Comparison of ENCODE assay signal across 1 cellular context in genomic region chr1:31415658-31416057, GRCh38.
TF ChIP-seq lines count a peak whose summit lies in the region.

No MANE protein-coding gene starts in this region.

TF ChIP-seq in WTC11, 78 proteins besides CTCF, POLR2A, EP300 and RAD21 (continued from another document):
- no peak for TF ChIP-seq ARID4B (CRISPR knock-in tag; IDR thresholded peaks at IDR 0.05; ENCODE audit: borderline replicate concordance)
- TF ChIP-seq GABPB1 (CRISPR knock-in tag; IDR thresholded peaks at IDR 0.05): no peak
- TF ChIP-seq ZNF219 (CRISPR knock-in tag; IDR thresholded peaks at IDR 0.05; ENCODE audit: borderline replicate concordance): no peak
- TF ChIP-seq ETV6 (CRISPR knock-in tag; IDR thresholded peaks at IDR 0.05): no peak
- TF ChIP-seq CREM (CRISPR knock-in tag; IDR thresholded peaks at IDR 0.05): no peak
- no peak for TF ChIP-seq EMX1 (CRISPR knock-in tag; IDR thresholded peaks at IDR 0.05)
- TF ChIP-seq NR3C1 (CRISPR knock-in tag; conservative IDR thresholded peaks at IDR 0.05; ENCODE audit: low read depth): no peak
- TF ChIP-seq SMAD3 (CRISPR knock-in tag; IDR thresholded peaks at IDR 0.05; ENCODE audit: borderline replicate concordance): no peak
- TF ChIP-seq, protein P1, sequence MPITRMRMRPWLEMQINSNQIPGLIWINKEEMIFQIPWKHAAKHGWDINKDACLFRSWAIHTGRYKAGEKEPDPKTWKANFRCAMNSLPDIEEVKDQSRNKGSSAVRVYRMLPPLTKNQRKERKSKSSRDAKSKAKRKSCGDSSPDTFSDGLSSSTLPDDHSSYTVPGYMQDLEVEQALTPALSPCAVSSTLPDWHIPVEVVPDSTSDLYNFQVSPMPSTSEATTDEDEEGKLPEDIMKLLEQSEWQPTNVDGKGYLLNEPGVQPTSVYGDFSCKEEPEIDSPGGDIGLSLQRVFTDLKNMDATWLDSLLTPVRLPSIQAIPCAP (CRISPR knock-in tag; IDR thresholded peaks at IDR 0.05): no peak
- TF ChIP-seq ATF6 (CRISPR knock-in tag; IDR thresholded peaks at IDR 0.05): no peak
- TF ChIP-seq, protein P2, sequence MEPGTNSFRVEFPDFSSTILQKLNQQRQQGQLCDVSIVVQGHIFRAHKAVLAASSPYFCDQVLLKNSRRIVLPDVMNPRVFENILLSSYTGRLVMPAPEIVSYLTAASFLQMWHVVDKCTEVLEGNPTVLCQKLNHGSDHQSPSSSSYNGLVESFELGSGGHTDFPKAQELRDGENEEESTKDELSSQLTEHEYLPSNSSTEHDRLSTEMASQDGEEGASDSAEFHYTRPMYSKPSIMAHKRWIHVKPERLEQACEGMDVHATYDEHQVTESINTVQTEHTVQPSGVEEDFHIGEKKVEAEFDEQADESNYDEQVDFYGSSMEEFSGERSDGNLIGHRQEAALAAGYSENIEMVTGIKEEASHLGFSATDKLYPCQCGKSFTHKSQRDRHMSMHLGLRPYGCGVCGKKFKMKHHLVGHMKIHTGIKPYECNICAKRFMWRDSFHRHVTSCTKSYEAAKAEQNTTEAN (CRISPR knock-in tag; IDR thresholded peaks at IDR 0.05): no peak
- no peak for TF ChIP-seq MAX (CRISPR knock-in tag; IDR thresholded peaks at IDR 0.05)
- TF ChIP-seq PRRX2 (CRISPR knock-in tag; IDR thresholded peaks at IDR 0.05): no peak
- no peak for TF ChIP-seq ZNF121 (CRISPR knock-in tag; IDR thresholded peaks at IDR 0.05)
